21 cellular contexts compared by ENCODE assay signal in the genomic region with DNA sequence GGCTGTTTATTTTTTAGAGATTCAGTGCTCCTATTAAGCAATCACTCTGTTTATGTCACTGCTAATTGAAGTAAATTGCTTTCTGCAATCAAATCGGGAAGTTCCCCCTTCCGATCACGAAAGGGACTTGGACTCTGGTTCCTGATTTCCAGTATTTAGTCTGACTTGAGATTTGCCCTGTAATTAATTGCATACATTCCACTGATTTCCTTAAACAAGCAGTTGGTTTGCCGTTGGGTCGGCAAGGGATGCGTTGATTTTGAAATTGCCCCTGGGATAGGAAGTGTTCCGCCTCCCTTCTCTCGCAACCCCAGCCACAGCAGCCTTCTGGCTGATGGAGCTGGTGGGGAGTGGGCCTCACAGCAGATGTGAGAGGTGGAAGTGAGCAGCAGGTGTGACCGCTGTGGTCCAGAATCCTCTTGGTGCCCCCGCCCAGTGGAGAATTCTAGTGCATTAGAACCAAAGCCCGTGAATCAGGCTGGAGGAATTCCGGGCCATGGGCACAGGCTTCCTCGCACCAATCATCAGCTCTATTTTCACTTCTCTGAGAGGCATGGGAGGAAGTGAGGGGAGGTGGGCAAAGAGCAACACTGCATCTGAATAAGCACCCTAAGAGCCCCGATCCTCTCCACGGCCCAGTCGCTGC.
A peak's percentile ranks its signal among the peaks of the same experiment; 100 is the strongest.
DNase-seq lines count a peak whose midpoint lies in the region; ATAC-seq and TF ChIP-seq lines count a peak whose summit lies in the region.
"Had no signal": no experiment of that assay in that cellular context is flagged by ENCODE, and none has a peak within 500 bp of the region (broad histone marks: within the 10 kb centered on the region; RNA-seq: fewer than 3 reads in every experiment).

No MANE protein-coding gene starts in this region.

- peak overlapping the region; percentile 69 for H3K27ac Mint-ChIP-seq in neural progenitor cell
- H3K27ac Mint-ChIP-seq: activated CD4-positive, alpha-beta T cell treated with anti-CD3 and anti-CD28 coated beads for 36 hours; activated naive CD4-positive, alpha-beta T cell treated with anti-CD3 and anti-CD28 coated beads, Interleukin-2, amount 50 U/mL, for 24 hours had no signal

- H3K9me2 ChIP-seq in DOHH2 (replicated peaks; ENCODE audit: control insufficient read depth, low read length): no peaks in the 10 kb centered on the region

- H3K4me3 ChIP-seq in DOHH2 (ENCODE audit: low read length) (no peak overlapping the region), NB4 (ENCODE audit: low read depth, low read length) (no peak overlapping the region), breast epithelium (no peak overlapping the region), neural progenitor cell (no peak overlapping the region), osteoblast (ENCODE audit: insufficient read depth, low read length) (no peak overlapping the region)
- H3K4me3 ChIP-seq: pancreas, smooth muscle cell had no signal

- TF ChIP-seq CTCF in DOHH2 (IDR thresholded peaks at IDR 0.05; ENCODE audit: low read depth, low read length, poor library complexity, severe bottlenecking): no peak
- TF ChIP-seq CTCF in NB4 (IDR thresholded peaks at IDR 0.05; ENCODE audit: low read depth, low read length): no peak
- TF ChIP-seq CTCF in breast epithelium (IDR thresholded peaks at IDR 0.05): no peak
- TF ChIP-seq CTCF in neural progenitor cell (IDR thresholded peaks at IDR 0.05): no peak
- no peak for TF ChIP-seq CTCF in osteoblast (IDR thresholded peaks at IDR 0.05; ENCODE audit: extremely low read depth, low read depth, low read length)

- H3K79me2 ChIP-seq in DOHH2 (ENCODE audit: control insufficient read depth, low read length): no peaks in the 10 kb centered on the region
- no peaks in the 10 kb centered on the region for H3K79me2 ChIP-seq in neural progenitor cell (ENCODE audit: low read depth)
- H3K79me2 ChIP-seq in osteoblast (ENCODE audit: insufficient read depth, low read length): no peaks in the 10 kb centered on the region

- H3K4me1 Mint-ChIP-seq in neural progenitor cell: peaks cover 36% of the 10 kb centered on the region

- peaks cover 3% of the 10 kb centered on the region for H3F3A ChIP-seq in DOHH2 (ENCODE audit: control insufficient read depth, insufficient read depth)
- peaks cover 8% of the 10 kb centered on the region for H3F3A ChIP-seq in neural progenitor cell (ENCODE audit: low read depth)

- TF ChIP-seq POLR2A in NB4 (IDR thresholded peaks at IDR 0.05; ENCODE audit: extremely low read depth, insufficient read length) (no peak), breast epithelium (IDR thresholded peaks at IDR 0.05) (no peak)

- no peak overlapping the region for H3K4me3 Mint-ChIP-seq in neural progenitor cell
- H3K4me3 Mint-ChIP-seq: activated CD4-positive, alpha-beta T cell treated with anti-CD3 and anti-CD28 coated beads for 36 hours had no signal

- H3K36me3 ChIP-seq in DOHH2 (ENCODE audit: control insufficient read depth, low read length) (no peaks in the 10 kb centered on the region), breast epithelium (no peaks in the 10 kb centered on the region), neural progenitor cell (no peaks in the 10 kb centered on the region), osteoblast (ENCODE audit: insufficient read depth, low read length) (no peaks in the 10 kb centered on the region)
- H3K36me3 ChIP-seq: pancreas had no signal

- H3K4me2 ChIP-seq in DOHH2 (ENCODE audit: low read length) (peak overlapping the region; percentile 8; the same call in 1 of the 2 replicates), neural progenitor cell (no peak overlapping the region), osteoblast (ENCODE audit: insufficient read depth, low read length) (no peak overlapping the region)

- no peaks in the 10 kb centered on the region for H3K9me3 ChIP-seq in DOHH2 (ENCODE audit: control insufficient read depth, insufficient read depth, low read length)
- H3K9me3 ChIP-seq in breast epithelium: no peaks in the 10 kb centered on the region
- H3K9me3 ChIP-seq in neural progenitor cell (ENCODE audit: low read depth): no peaks in the 10 kb centered on the region
- no peaks in the 10 kb centered on the region for H3K9me3 ChIP-seq in osteoblast (ENCODE audit: low read depth, low read length)
- H3K9me3 ChIP-seq: pancreas had no signal

- intact Hi-C loops in breast epithelium (cut with DNase I; ENCODE audit: low total_unique reads): no loop called here

- H3K27me3 ChIP-seq in DOHH2 (ENCODE audit: control insufficient read depth, low read length): peaks cover 15% of the 10 kb centered on the region
- H3K27me3 ChIP-seq in breast epithelium: no peaks in the 10 kb centered on the region
- H3K27me3 ChIP-seq in neural progenitor cell: no peaks in the 10 kb centered on the region
- H3K27me3 ChIP-seq in osteoblast (ENCODE audit: insufficient read depth, low read length): peaks cover 11% of the 10 kb centered on the region
- H3K27me3 ChIP-seq: pancreas had no signal

- H4K20me1 ChIP-seq in DOHH2 (ENCODE audit: control insufficient read depth, insufficient read depth, low read depth, low read length) (no peaks in the 10 kb centered on the region), neural progenitor cell (ENCODE audit: low read depth) (no peaks in the 10 kb centered on the region), osteoblast (ENCODE audit: insufficient read depth, low read length) (no peaks in the 10 kb centered on the region)

- H3K9me3 Mint-ChIP-seq in neural progenitor cell: peaks cover 2% of the 10 kb centered on the region
- H3K9me3 Mint-ChIP-seq: activated naive CD4-positive, alpha-beta T cell treated with anti-CD3 and anti-CD28 coated beads, Interleukin-2, amount 50 U/mL, for 24 hours; CD8-positive, alpha-beta memory T cell had no signal

- DNase-seq in NB4 (ENCODE audit: low read depth) (peak; percentile 69), breast epithelium (ENCODE audit: low spot score in 2 of 2) (no peak), neural progenitor cell (ENCODE audit: low spot score) (no peak), NCI-H2029 treated with DMSO at 0.1 percent for 48 hours (lab: John Stamatoyannopoulos, UW) (no peak), osteoblast (ENCODE audit: insufficient read length, low spot score, missing footprints) (no peak), UCSD-AML1 (lab: John Stamatoyannopoulos, UW; ENCODE audit: unreplicated experiment) (no peak)
- DNase-seq: activated CD4-positive, alpha-beta T cell treated with anti-CD3 and anti-CD28 coated beads for 36 hours; activated T-cell treated with anti-CD3 and anti-CD28 coated beads for 4 hours; caudate nucleus; CD8-positive, alpha-beta memory T cell; EL; KG1; NCI-H1694; NCI-H510A; pancreas; stimulated activated naive CD4-positive, alpha-beta T cell treated with Interleukin-2 at 50 U/mL for 16 hours; T-helper 1 cell had no signal

- H3K36me3 Mint-ChIP-seq in neural progenitor cell: peaks cover 2% of the 10 kb centered on the region
- H3K36me3 Mint-ChIP-seq: activated naive CD4-positive, alpha-beta T cell treated with anti-CD3 and anti-CD28 coated beads, Interleukin-2, amount 50 U/mL, for 24 hours; CD8-positive, alpha-beta memory T cell had no signal

- H2AFZ ChIP-seq in neural progenitor cell (replicated peaks) (no peak overlapping the region), osteoblast (ENCODE audit: low read length) (no peak overlapping the region)

- ATAC-seq in GM18498 (IDR thresholded peaks at IDR 0.05; ENCODE audit: unreplicated experiment): no peak
- ATAC-seq: pancreas had no signal

- H3K4me1 ChIP-seq in DOHH2 (ENCODE audit: control insufficient read depth, low read length) (peaks cover 22% of the 10 kb centered on the region), breast epithelium (peaks cover 0 to 5% of the 10 kb centered on the region in 2 donors), neural progenitor cell (peaks cover 11% of the 10 kb centered on the region), osteoblast (ENCODE audit: insufficient read depth, low read length) (no peaks in the 10 kb centered on the region)

- no peak overlapping the region for H3K27ac ChIP-seq in DOHH2 (ENCODE audit: low read depth, low read length)
- H3K27ac ChIP-seq in breast epithelium: peak overlapping the region; percentile 48 to 66
- H3K27ac ChIP-seq in neural progenitor cell: no peak overlapping the region
- H3K27ac ChIP-seq in osteoblast (ENCODE audit: low read depth, low read length): no peak overlapping the region

- H3K27me3 Mint-ChIP-seq in neural progenitor cell (ENCODE audit: insufficient read depth, low read depth): peaks cover 2% of the 10 kb centered on the region
- H3K27me3 Mint-ChIP-seq: activated CD4-positive, alpha-beta T cell treated with anti-CD3 and anti-CD28 coated beads for 36 hours; activated naive CD4-positive, alpha-beta T cell treated with anti-CD3 and anti-CD28 coated beads, Interleukin-2, amount 50 U/mL, for 24 hours had no signal

- no peak overlapping the region for H3K9ac ChIP-seq in neural progenitor cell

Comparison
In these comparisons a context has a peak if more than half of its experiments do, and no peak if none do; other contexts are left out.
1. H3K27ac ChIP-seq: peak in breast epithelium (2 of 2); none in DOHH2 (single experiment), neural progenitor cell (single experiment) and osteoblast (single experiment).